Comparison of ENCODE assay signal across 38 cellular contexts in the genomic region with DNA sequence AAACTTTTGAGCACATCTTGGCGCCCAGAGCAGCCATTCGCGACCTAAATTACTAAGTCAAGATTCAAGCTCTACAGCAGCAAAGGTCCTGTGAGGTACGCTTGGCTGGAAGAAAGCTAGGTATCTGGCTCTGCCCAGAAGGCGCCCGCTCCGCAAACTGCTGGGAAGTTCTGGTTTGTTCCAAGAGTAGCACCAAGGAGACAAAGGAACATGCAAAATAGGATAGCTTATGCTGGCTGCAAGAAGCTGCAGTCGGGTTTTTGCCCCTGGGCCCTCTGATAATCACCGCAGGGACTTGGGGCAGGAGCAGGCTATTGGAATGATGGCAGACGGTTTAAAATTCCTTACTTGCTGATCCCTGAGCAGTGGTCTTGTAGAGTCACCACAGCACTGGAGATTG. TPM values are rescaled to one million over a fixed set of nuclear protein-coding genes. Genes with fewer than 3 reads are reported as not detected.
"Had no signal": no experiment of that assay in that cellular context is flagged by ENCODE, and none has a peak within 500 bp of the region (broad histone marks: within the 10 kb centered on the region; RNA-seq: fewer than 3 reads in every experiment).

No MANE protein-coding gene starts in this region.

- H3K4me2 ChIP-seq: KMS-11 had no signal

- H3K9me3 ChIP-seq: MG63 had no signal

- H3K27ac ChIP-seq: KMS-11 had no signal

- DNase-seq: Karpas-422, Kasumi-1, KG1, MG63, MM.1S, MV-4-11, NCI-H1048, NCI-H1092, NCI-H1092 treated with DMSO at 0.1 percent for 48 hours, NCI-H1105, NCI-H1105 treated with DMSO at 0.1 percent for 48 hours, NCI-H1417, NCI-H1417 treated with DMSO at 0.1 percent for 48 hours, NCI-H1436, NCI-H1436 treated with DMSO at 0.1 percent for 48 hours, NCI-H1694, NCI-H1694 treated with DMSO at 0.1 percent for 48 hours, NCI-H187, NCI-H187 treated with DMSO at 0.1 percent for 48 hours, NCI-H1930, NCI-H2029, NCI-H2029 treated with DMSO at 0.1 percent for 48 hours, NCI-H2081, NCI-H2081 treated with DMSO at 0.1 percent for 48 hours, NCI-H2107, NCI-H2171, NCI-H2171 treated with DMSO at 0.1 percent for 48 hours, NCI-H2227 treated with DMSO at 0.1 percent for 48 hours, NCI-H226, NCI-H345, NCI-H446, NCI-H446 treated with DMSO at 0.1 percent for 48 hours, NCI-H510A had no signal

- H3K36me3 ChIP-seq: MG63 had no signal

- H3K4me3 ChIP-seq: MG63 had no signal

- H3K27me3 ChIP-seq: MG63 had no signal

- H3K9ac ChIP-seq: KMS-11 had no signal

RNA-seq across cellular contexts. Expression of a gene that starts 3.0 kb away (rescaled TPM):
- total RNA-seq: LHCN-M2, M059J, MCF 10A, NCI-H460 had no signal
